Comparison of ENCODE assay signal across 1 cellular context in the genomic region with DNA sequence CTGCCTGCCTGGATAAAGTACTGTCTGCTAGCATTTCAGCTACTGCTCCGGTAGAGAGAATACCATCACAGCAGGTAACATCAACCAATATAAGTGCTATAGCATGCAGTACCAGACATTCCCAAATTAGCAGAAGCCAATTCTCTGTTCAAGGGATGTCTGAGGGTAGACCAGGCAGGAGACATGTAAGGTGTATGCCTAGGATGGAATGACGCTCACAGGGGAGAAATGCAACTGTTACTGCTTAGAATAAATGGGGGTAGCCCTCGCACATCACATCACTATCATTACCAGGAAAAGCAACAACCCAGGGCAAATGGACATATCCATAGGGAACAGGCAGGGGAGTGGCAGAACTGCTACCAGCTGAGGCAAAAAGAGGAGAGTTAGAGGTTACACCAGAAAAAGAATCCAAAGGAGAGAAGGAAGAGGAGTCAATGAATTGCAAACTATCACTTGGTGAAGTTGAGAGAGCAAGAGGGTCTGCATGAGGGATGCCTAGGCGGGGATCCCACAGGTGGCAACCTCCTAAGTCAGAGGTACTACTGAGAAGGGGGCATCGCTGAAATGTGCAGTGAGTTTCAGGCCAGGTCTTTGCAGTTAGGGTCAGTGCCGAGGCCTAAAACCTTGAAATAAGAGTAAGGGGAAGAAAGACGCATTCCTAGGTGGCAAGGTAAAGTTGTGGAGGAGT.
TF ChIP-seq lines count a peak whose summit lies in the region.

No MANE protein-coding gene starts in this region.

TF ChIP-seq in HepG2, 621 proteins besides CTCF, POLR2A, EP300 and RAD21:
- TF ChIP-seq HNRNPK (IDR thresholded peaks at IDR 0.05; ENCODE audit: low read depth, low read length, poor library complexity, severe bottlenecking) (no peak), ZC3H13 (CRISPR knock-in tag; IDR thresholded peaks at IDR 0.05) (0 out of 2 replicates have a peak, but pooled peaks have one; percentile 22), KMT2A (CRISPR knock-in tag; IDR thresholded peaks at IDR 0.05) (no peak), ZNF878 (CRISPR knock-in tag; IDR thresholded peaks at IDR 0.05) (no peak), ATF1 (CRISPR knock-in tag; IDR thresholded peaks at IDR 0.05) (no peak), MTF2 (CRISPR knock-in tag; IDR thresholded peaks at IDR 0.05; ENCODE audit: borderline replicate concordance) (0 out of 2 replicates have a peak, but pooled peaks have one; percentile 29), SAP130 (CRISPR knock-in tag; IDR thresholded peaks at IDR 0.05; ENCODE audit: low read depth) (0 out of 2 replicates have a peak, but pooled peaks have one; percentile 4), THAP7 (CRISPR knock-in tag; IDR thresholded peaks at IDR 0.05) (0 out of 2 replicates have a peak, but pooled peaks have one; percentile 17), ZNF205 (CRISPR knock-in tag; IDR thresholded peaks at IDR 0.05) (peak; percentile 97)
- TF ChIP-seq, protein P1, sequence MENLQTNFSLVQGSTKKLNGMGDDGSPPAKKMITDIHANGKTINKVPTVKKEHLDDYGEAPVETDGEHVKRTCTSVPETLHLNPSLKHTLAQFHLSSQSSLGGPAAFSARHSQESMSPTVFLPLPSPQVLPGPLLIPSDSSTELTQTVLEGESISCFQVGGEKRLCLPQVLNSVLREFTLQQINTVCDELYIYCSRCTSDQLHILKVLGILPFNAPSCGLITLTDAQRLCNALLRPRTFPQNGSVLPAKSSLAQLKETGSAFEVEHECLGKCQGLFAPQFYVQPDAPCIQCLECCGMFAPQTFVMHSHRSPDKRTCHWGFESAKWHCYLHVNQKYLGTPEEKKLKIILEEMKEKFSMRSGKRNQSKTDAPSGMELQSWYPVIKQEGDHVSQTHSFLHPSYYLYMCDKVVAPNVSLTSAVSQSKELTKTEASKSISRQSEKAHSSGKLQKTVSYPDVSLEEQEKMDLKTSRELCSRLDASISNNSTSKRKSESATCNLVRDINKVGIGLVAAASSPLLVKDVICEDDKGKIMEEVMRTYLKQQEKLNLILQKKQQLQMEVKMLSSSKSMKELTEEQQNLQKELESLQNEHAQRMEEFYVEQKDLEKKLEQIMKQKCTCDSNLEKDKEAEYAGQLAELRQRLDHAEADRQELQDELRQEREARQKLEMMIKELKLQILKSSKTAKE (CRISPR knock-in tag; IDR thresholded peaks at IDR 0.05; ENCODE audit: borderline replicate concordance): 0 out of 2 replicates have a peak, but pooled peaks have one; percentile 13
- TF ChIP-seq, protein P2, sequence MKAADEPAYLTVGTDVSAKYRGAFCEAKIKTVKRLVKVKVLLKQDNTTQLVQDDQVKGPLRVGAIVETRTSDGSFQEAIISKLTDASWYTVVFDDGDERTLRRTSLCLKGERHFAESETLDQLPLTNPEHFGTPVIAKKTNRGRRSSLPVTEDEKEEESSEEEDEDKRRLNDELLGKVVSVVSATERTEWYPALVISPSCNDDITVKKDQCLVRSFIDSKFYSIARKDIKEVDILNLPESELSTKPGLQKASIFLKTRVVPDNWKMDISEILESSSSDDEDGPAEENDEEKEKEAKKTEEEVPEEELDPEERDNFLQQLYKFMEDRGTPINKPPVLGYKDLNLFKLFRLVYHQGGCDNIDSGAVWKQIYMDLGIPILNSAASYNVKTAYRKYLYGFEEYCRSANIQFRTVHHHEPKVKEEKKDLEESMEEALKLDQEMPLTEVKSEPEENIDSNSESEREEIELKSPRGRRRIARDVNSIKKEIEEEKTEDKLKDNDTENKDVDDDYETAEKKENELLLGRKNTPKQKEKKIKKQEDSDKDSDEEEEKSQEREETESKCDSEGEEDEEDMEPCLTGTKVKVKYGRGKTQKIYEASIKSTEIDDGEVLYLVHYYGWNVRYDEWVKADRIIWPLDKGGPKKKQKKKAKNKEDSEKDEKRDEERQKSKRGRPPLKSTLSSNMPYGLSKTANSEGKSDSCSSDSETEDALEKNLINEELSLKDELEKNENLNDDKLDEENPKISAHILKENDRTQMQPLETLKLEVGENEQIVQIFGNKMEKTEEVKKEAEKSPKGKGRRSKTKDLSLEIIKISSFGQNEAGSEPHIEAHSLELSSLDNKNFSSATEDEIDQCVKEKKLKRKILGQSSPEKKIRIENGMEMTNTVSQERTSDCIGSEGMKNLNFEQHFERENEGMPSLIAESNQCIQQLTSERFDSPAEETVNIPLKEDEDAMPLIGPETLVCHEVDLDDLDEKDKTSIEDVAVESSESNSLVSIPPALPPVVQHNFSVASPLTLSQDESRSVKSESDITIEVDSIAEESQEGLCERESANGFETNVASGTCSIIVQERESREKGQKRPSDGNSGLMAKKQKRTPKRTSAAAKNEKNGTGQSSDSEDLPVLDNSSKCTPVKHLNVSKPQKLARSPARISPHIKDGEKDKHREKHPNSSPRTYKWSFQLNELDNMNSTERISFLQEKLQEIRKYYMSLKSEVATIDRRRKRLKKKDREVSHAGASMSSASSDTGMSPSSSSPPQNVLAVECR (CRISPR knock-in tag; IDR thresholded peaks at IDR 0.05; ENCODE audit: borderline replicate concordance): 0 out of 2 replicates have a peak, but pooled peaks have one; percentile 26
